Comparison of ENCODE assay signal across 8 cellular contexts in the genomic region with DNA sequence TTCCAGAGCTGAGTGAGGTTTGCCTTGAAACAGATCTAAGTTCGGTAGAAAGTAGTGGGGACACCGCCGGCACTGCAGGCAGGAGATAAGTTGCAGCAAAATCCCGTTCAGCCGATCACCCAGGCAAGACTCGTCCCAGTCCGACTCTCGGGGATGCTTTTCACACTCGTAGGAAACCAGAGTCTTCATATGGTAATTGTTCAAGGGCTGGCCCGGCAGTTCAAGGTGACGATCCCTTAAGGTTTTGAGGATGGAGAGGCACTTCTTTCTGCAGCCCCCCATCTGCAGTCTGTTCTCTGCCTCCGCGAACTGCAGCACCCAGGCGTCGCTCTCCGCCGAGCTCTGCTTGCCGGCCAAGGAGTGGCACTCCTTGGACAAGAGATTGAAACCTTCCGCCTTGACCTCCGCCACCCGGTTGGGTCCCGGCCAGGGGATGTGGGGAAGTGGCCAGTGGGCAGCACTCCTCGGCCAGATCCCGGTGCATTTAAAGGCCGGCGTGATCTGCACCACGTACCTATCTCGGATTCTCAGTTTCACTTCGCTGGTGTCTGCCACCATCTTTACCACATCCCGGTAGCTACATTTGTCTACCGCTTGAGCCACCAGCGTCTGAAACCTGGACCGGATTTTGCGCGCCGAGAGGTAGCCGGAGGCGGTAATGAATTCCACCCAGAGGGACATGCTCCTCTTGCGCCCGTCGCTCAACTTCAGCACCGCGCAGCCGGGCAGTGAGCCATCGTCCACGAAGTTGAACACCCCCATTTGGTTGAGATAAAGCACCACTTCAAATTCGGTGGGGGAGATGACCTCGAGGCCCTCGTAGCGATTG. TPM values are rescaled to one million over a fixed set of nuclear protein-coding genes. Genes with fewer than 3 reads are reported as not detected.
DNase-seq lines count a peak whose midpoint lies in the region; ATAC-seq and TF ChIP-seq lines count a peak whose summit lies in the region.

No MANE protein-coding gene starts in this region.

- ATAC-seq in esophagus mucosa: peak; percentile 37
- no peak for ATAC-seq in GM21717 (IDR thresholded peaks at IDR 0.05; ENCODE audit: unreplicated experiment)

- no peaks in the 10 kb centered on the region for H3K9me3 ChIP-seq in muscle layer of colon (ENCODE audit: low read length)

- TF ChIP-seq CTCF in GM12875 (IDR thresholded peaks at IDR 0.05; ENCODE audit: borderline replicate concordance, insufficient read depth, low read depth, low read length): no peak

- DNase-seq in OCI-M1 (lab: John Stamatoyannopoulos, UW) (peak; percentile 44), NCI-H1092 (lab: John Stamatoyannopoulos, UW) (no peak), DMS 273 (lab: John Stamatoyannopoulos, UW; ENCODE audit: unreplicated experiment) (no peak), NCI-H69 (lab: John Stamatoyannopoulos, UW) (no peak)

- H3K27me3 ChIP-seq in muscle layer of colon (ENCODE audit: control insufficient read depth in 1 of 2, insufficient read depth in 2 of 2, low read length in 2 of 2): no peaks in the 10 kb centered on the region

- H3K4me1 ChIP-seq in muscle layer of colon (ENCODE audit: insufficient read depth, low read length): no peaks in the 10 kb centered on the region

- no peak overlapping the region for H3K27ac ChIP-seq in muscle layer of colon (ENCODE audit: low read depth, low read length)

- H3K4me3 ChIP-seq in GM12875 (ENCODE audit: low read depth, low read length): peak overlapping the region; percentile 26
- peak overlapping the region; percentile 25 to 51 for H3K4me3 ChIP-seq in muscle layer of colon (ENCODE audit: low read depth in 1 of 2, low read length in 2 of 2)

- no peak overlapping the region for H3K9ac ChIP-seq in muscle layer of colon (ENCODE audit: low read length)

- H3K36me3 ChIP-seq in muscle layer of colon (ENCODE audit: insufficient read depth, low read length): no peaks in the 10 kb centered on the region

RNA-seq across cellular contexts. Expression of a gene that starts 1.1 kb away (rescaled TPM):
- total RNA-seq in esophagus mucosa: 0.28 TPM
